8 cellular contexts compared by ENCODE assay signal in genomic region chr9:78235296-78235770, GRCh38. TPM values are rescaled to one million over a fixed set of nuclear protein-coding genes. Genes with fewer than 3 reads are reported as not detected.
DNase-seq lines count a peak whose midpoint lies in the region; ATAC-seq and TF ChIP-seq lines count a peak whose summit lies in the region.

No MANE protein-coding gene starts in this region.

- TF ChIP-seq EP300 in SK-N-SH (IDR thresholded peaks at IDR 0.05; ENCODE audit: borderline replicate concordance in 1 of 2, low read depth in 1 of 2, low read length in 1 of 2), result no peak

- no peaks in the 10 kb centered on the region for H3K9me3 ChIP-seq in SK-N-SH
- no peaks in the 10 kb centered on the region for H3K9me3 ChIP-seq in neural progenitor cell (ENCODE audit: low read depth)

- H3K27ac ChIP-seq in SK-N-SH (ENCODE audit: low read depth in 2 of 2, low read length in 1 of 2), result peak overlapping the region; percentile 61 to 70; a peak in 3 of 4 replicates
- peak overlapping the region; percentile 63 for H3K27ac ChIP-seq in neural progenitor cell

- in situ Hi-C loops in GM13977 (cut with MboI; ENCODE audit: low pct_unique_long_range_greater_than_20kb, low sequenced_read_pairs, unreplicated experiment), result no loop called here

- no peak overlapping the region for H3K4me3 Mint-ChIP-seq in neural progenitor cell

- peaks cover 8% of the 10 kb centered on the region for H3K36me3 Mint-ChIP-seq in neural progenitor cell

- H3F3A ChIP-seq in SK-N-SH (replicated peaks; ENCODE audit: insufficient read depth), result no peaks in the 10 kb centered on the region
- H3F3A ChIP-seq in neural progenitor cell (ENCODE audit: low read depth), result peaks cover 13% of the 10 kb centered on the region

- H4K20me1 ChIP-seq in SK-N-SH (ENCODE audit: insufficient read depth) (no peaks in the 10 kb centered on the region), neural progenitor cell (ENCODE audit: low read depth) (peaks cover 26% of the 10 kb centered on the region)

- H3K9me3 Mint-ChIP-seq in neural progenitor cell, result no peaks in the 10 kb centered on the region

- TF ChIP-seq CTCF in GM13977 (IDR thresholded peaks at IDR 0.05; ENCODE audit: extremely low read depth, insufficient read depth, missing control alignments) (no peak), SK-N-SH (IDR thresholded peaks at IDR 0.05) (no peak), fibroblast of mammary gland (conservative IDR thresholded peaks at IDR 0.05; ENCODE audit: control insufficient read depth, insufficient read depth, low read depth, low read length) (no peak), neural progenitor cell (IDR thresholded peaks at IDR 0.05) (no peak)

- CTCF ChIA-PET in SK-N-SH (lab: Yijun Ruan, JAX), result interaction anchor here (2.3 kb wide), 1 partner anchor 131 kb away, joined by 4 read pairs; no protein-coding TSS in a partner anchor

- ATAC-seq in HG02981 (IDR thresholded peaks at IDR 0.05; ENCODE audit: unreplicated experiment), result no peak

- 6% methylated on average over 17 of the region's 17 CpGs for WGBS in SK-N-SH (ENCODE audit: low lambda C conversion rate)

- H3K4me2 ChIP-seq in SK-N-SH, result peak overlapping the region; percentile 93
- H3K4me2 ChIP-seq in neural progenitor cell, result peak overlapping the region; percentile 79

- peak overlapping the region; percentile 82 to 98 for H3K4me3 ChIP-seq in SK-N-SH (ENCODE audit: low read depth in 2 of 2, low read length in 1 of 2)
- peak overlapping the region; percentile 71 for H3K4me3 ChIP-seq in fibroblast of mammary gland (ENCODE audit: control insufficient read depth, low read depth, low read length)
- H3K4me3 ChIP-seq in neural progenitor cell, result peak overlapping the region; percentile 93

- H3K36me3 ChIP-seq in SK-N-SH (replicated peaks in 1 of 2; ENCODE audit: control insufficient read depth in 1 of 2, insufficient read depth in 2 of 2, low read length in 1 of 2), result peaks cover 0 to 4% of the 10 kb centered on the region in 2 experiments
- H3K36me3 ChIP-seq in neural progenitor cell, result peaks cover 4% of the 10 kb centered on the region

- no peaks in the 10 kb centered on the region for H3K9me2 ChIP-seq in SK-N-SH

- peaks cover 30% of the 10 kb centered on the region for H3K4me1 Mint-ChIP-seq in neural progenitor cell

- peaks cover 2% of the 10 kb centered on the region for H3K27me3 Mint-ChIP-seq in neural progenitor cell (ENCODE audit: insufficient read depth, low read depth)

- peak; percentile 23 for DNase-seq in GM13977 (ENCODE audit: low spot score)
- peak; percentile 17 for DNase-seq in SK-N-SH
- peak; percentile 16 for DNase-seq in fibroblast of mammary gland (ENCODE audit: low read depth)
- peak; percentile 16 for DNase-seq in neural progenitor cell (ENCODE audit: low spot score)
- no peak for DNase-seq in NCI-H526 treated with DMSO at 0.1 percent for 48 hours (lab: John Stamatoyannopoulos, UW)
- no peak for DNase-seq in HK-2 (ENCODE audit: unreplicated experiment)
- DNase-seq in SIG-M5 treated with dmso at 0.1 percent for 504 hours (lab: John Stamatoyannopoulos, UW; ENCODE audit: unreplicated experiment), result no peak

- H3K4me1 ChIP-seq in SK-N-SH (ENCODE audit: control insufficient read depth in 1 of 2, insufficient read depth in 2 of 2, low read depth in 1 of 2, low read length in 1 of 2) (peaks cover 0 to 4% of the 10 kb centered on the region in 2 experiments; a peak in 2 of 4 replicates), neural progenitor cell (peaks cover 25% of the 10 kb centered on the region)

- no peak for TF ChIP-seq RAD21 in SK-N-SH (IDR thresholded peaks at IDR 0.05; ENCODE audit: low read length)

- peak overlapping the region; percentile 89 for H3K27ac Mint-ChIP-seq in neural progenitor cell

- POLR2A ChIA-PET in SK-N-SH (lab: Yijun Ruan, JAX), result interaction anchor here (1.7 kb wide), 1 partner anchor 62 kb away, joined by 13 read pairs; the partner anchor contains the start of gene PSAT1

- H3K27me3 ChIP-seq in SK-N-SH (ENCODE audit: insufficient read depth) (no peaks in the 10 kb centered on the region), neural progenitor cell (no peaks in the 10 kb centered on the region)

- peaks cover 27% of the 10 kb centered on the region for H3K79me2 ChIP-seq in SK-N-SH (ENCODE audit: insufficient read depth)
- H3K79me2 ChIP-seq in neural progenitor cell (ENCODE audit: low read depth), result peaks cover 54% of the 10 kb centered on the region

- H3K9ac ChIP-seq in SK-N-SH (peak overlapping the region; percentile 86), neural progenitor cell (peak overlapping the region; percentile 11)

- H2AFZ ChIP-seq in SK-N-SH (ENCODE audit: low read depth) (peak overlapping the region; percentile 100), neural progenitor cell (replicated peaks) (peak overlapping the region; percentile 61)

TF ChIP-seq in SK-N-SH, 30 proteins besides CTCF, POLR2A, EP300 and RAD21:
- TF ChIP-seq PBX3 (IDR thresholded peaks at IDR 0.05), result no peak
- no peak for TF ChIP-seq YY1 (IDR thresholded peaks at IDR 0.05; ENCODE audit: low read depth)
- no peak for TF ChIP-seq RXRA (IDR thresholded peaks at IDR 0.05; ENCODE audit: borderline replicate concordance, low read depth)
- no peak for TF ChIP-seq TCF12 (IDR thresholded peaks at IDR 0.05)
- no peak for TF ChIP-seq USF2 (IDR thresholded peaks at IDR 0.05; ENCODE audit: borderline replicate concordance, low read depth, low read length)
- no peak for TF ChIP-seq JUND (IDR thresholded peaks at IDR 0.05)
- TF ChIP-seq TAF1 (IDR thresholded peaks at IDR 0.05; ENCODE audit: borderline replicate concordance, low read depth, low read length), result no peak

RNA-seq across cellular contexts. Expression of gene CEP78, which starts 0.5 kb away (rescaled TPM):
- polyA plus RNA-seq in SK-N-SH (2012; rRNA removed), result 6.2 and 7.9 TPM in 2 replicates
- 7.7 and 7.9 TPM in 2 replicates for polyA plus RNA-seq in SK-N-SH (2012; cell fraction: cytosol; rRNA removed)
- 9.6 and 13.2 TPM in 2 replicates for polyA plus RNA-seq in SK-N-SH (2012; cell fraction: nucleus; rRNA removed)
- 102 and 122 TPM in 2 replicates for total RNA-seq in neural progenitor cell (ENCODE audit: low replicate concordance)

Comparison
In these comparisons a context has a peak if more than half of its experiments do, and no peak if none do; other contexts are left out.
1. DNase-seq: peak in GM13977 (single experiment), SK-N-SH (single experiment), fibroblast of mammary gland (single experiment) and neural progenitor cell (single experiment); none in NCI-H526 treated with DMSO at 0.1 percent for 48 hours (single experiment), HK-2 (single experiment) and SIG-M5 treated with dmso at 0.1 percent for 504 hours (single experiment).
2. Peak in every context shown above with its lines, with median percentiles within 50 percentile points of each other: H3K4me3 ChIP-seq.